Comparison of ENCODE assay signal across 27 cellular contexts in the genomic region with DNA sequence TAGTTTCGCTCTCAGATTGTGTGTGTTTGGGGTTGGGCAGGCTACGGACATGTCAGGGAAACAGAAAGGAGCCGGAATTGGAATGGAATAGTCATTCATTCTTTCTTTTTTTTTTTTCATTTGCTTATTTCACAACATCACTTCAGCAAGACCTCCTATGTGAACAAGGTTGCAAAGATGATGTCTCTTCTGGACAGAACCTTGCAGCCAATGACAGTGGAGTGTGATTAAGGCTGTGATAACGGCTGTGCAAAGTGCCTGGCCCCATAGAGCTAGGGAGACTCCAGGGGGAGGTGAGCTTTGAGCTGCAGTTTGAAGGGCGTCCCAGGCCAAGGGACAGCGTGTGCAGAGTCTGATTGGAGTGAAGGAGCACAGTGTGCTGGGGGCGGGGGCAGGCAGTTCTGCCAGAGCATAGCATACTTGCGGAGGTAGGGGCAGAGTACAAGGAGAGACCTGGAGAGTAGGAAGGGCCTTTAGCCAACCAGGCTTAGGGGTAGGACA. TPM values are rescaled to one million over a fixed set of nuclear protein-coding genes. Genes with fewer than 3 reads are reported as not detected.
DNase-seq lines count a peak whose midpoint lies in the region; ATAC-seq, FAIRE-seq and TF ChIP-seq lines count a peak whose summit lies in the region.
"Had no signal": no experiment of that assay in that cellular context is flagged by ENCODE, and none has a peak within 500 bp of the region (broad histone marks: within the 10 kb centered on the region; RNA-seq: fewer than 3 reads in every experiment).

No MANE protein-coding gene starts in this region.

- POLR2A ChIA-PET in K562 (lab: Yijun Ruan, JAX) = interaction anchor here (0.7 to 15.6 kb wide), 9 partner anchors 13 to 163 kb away, joined by 3 to 253 read pairs (median 4); partner anchors contain the start of genes MALAT1 and NEAT1

- H3K9ac ChIP-seq in K562 (ENCODE audit: insufficient read depth in 1 of 2, low read depth in 2 of 2, low read length in 2 of 2) = peak overlapping the region; percentile 37 to 83; a peak in 3 of 4 replicates

- H3K79me2 ChIP-seq in K562 (ENCODE audit: control insufficient read depth, insufficient read depth, low read length) = no peaks in the 10 kb centered on the region
- H3K79me2 ChIP-seq in hepatocyte = no peaks in the 10 kb centered on the region

- CTCF ChIA-PET in K562 (lab: Yijun Ruan, JAX; ENCODE audit: low intra/inter-chr PET ratio) = no interaction called here

- H3K9me3 ChIP-seq in K562 (replicated peaks; ENCODE audit: control insufficient read depth, insufficient read depth, low read depth, low read length) (no peaks in the 10 kb centered on the region), hepatocyte (ENCODE audit: low read depth) (no peaks in the 10 kb centered on the region), testis (no peaks in the 10 kb centered on the region), psoas muscle (no peaks in the 10 kb centered on the region), vagina (no peaks in the 10 kb centered on the region)
- H3K9me3 ChIP-seq: thoracic aorta had no signal

- intact Hi-C loops in K562 (cut with micrococcal nuclease) = no loop called here
- intact Hi-C loops in testis (cut with DNase I; ENCODE audit: low total_unique reads) = no loop called here
- intact Hi-C loops in psoas muscle (cut with DNase I) = loop anchor here in 1 of 2 donors (5.0 kb wide), 1 partner anchor 164 kb away; no protein-coding TSS in a partner anchor
- intact Hi-C loops in vagina (cut with DNase I) = no loop called here

- BruUV-seq in K562 (replicated peaks; lab: Mats Ljungman, UMichigan) = no TSS peak

- peak overlapping the region; percentile 38; the same call in 1 of the 2 replicates for H3K4me2 ChIP-seq in K562 (ENCODE audit: insufficient read depth, low read length)
- peak overlapping the region; percentile 59 for H3K4me2 ChIP-seq in hepatocyte

- in situ Hi-C loops in K562 (cut with MboI) = no loop called here

- no peaks in the 10 kb centered on the region for H3K36me3 ChIP-seq in K562 (ENCODE audit: control insufficient read depth, insufficient read depth, low read length)
- no peaks in the 10 kb centered on the region for H3K36me3 ChIP-seq in hepatocyte (replicated peaks; ENCODE audit: insufficient read depth, low read depth)
- H3K36me3 ChIP-seq in testis (ENCODE audit: low read depth, missing control alignments) = no peaks in the 10 kb centered on the region
- H3K36me3 ChIP-seq in psoas muscle (ENCODE audit: insufficient read depth in 1 of 2, low read depth in 1 of 2) = peaks cover 0 to 6% of the 10 kb centered on the region in 2 donors
- H3K36me3 ChIP-seq in vagina = no peaks in the 10 kb centered on the region
- H3K36me3 ChIP-seq: thoracic aorta had no signal

- H2AFZ ChIP-seq in K562 (ENCODE audit: low read depth, low read length) (peak overlapping the region; percentile 16; the same call in 1 of the 2 replicates), hepatocyte (no peak overlapping the region)

- no peaks in the 10 kb centered on the region for H3K9me2 ChIP-seq in hepatocyte (replicated peaks; ENCODE audit: insufficient read depth)

- no peak for TF ChIP-seq EP300 in K562 (IDR thresholded peaks at IDR 0.05; ENCODE audit: low read length)

- TF ChIP-seq POLR2A in K562 (conservative IDR thresholded peaks at IDR 0.05) (no peak), testis (IDR thresholded peaks at IDR 0.05) (no peak), vagina (IDR thresholded peaks at IDR 0.05) (no peak)

- H3K27ac ChIP-seq in K562 (ENCODE audit: extremely low read depth, low read depth, low read length) = no peak overlapping the region
- H3K27ac ChIP-seq in hepatocyte = peak overlapping the region; percentile 87
- H3K27ac ChIP-seq in testis = no peak overlapping the region
- no peak overlapping the region for H3K27ac ChIP-seq in psoas muscle
- no peak overlapping the region for H3K27ac ChIP-seq in vagina
- H3K27ac ChIP-seq: cardiac muscle cell, thoracic aorta had no signal

- DNase-seq in HuH-7.5 (ENCODE audit: low spot score) (peak; percentile 40), K562 (ENCODE audit: extremely low read depth in 1 of 4, low spot score in 3 of 4) (peak; percentile 60 to 74 (median 64)), hepatocyte (ENCODE audit: low spot score) (peak; percentile 85), testis (peak; percentile 64), psoas muscle (no peak), vagina (ENCODE audit: extremely low spot score in 2 of 2) (no peak)
- DNase-seq in activated CD8-positive, alpha-beta memory T cell treated with anti-CD3 and anti-CD28 coated beads, Interleukin-2, amount 50 U/mL, for 48 hours = no peak
- DNase-seq: activated CD4-positive, alpha-beta T cell treated with anti-CD3 and anti-CD28 coated beads for 36 hours; activated naive CD4-positive, alpha-beta T cell treated with anti-CD3 and anti-CD28 coated beads, Interleukin-2, amount 10 ng/mL, durations not matched to agents 7 days and 5 days; activated T-cell treated with anti-CD3 and anti-CD28 coated beads, Interleukin-2, amount 50 U/mL, for 4 hours; C1 segment of cervical spinal cord; cortex of kidney; HCEC 1CT; KG1; naive thymus-derived CD8-positive, alpha-beta T cell; NCI-H187; NCI-H524 treated with DMSO at 0.1 percent for 48 hours; NK-92 treated with Interleukin-12 subunit alpha and Interleukin-12 subunit beta, amount 100 ng/mL, for 24 hours; stimulated activated CD4-positive, alpha-beta T cell treated with anti-CD3 and anti-CD28 coated beads, Interleukin-12 subunit alpha, Interleukin-12 subunit beta, amount 100 ng/mL, for 4 hours; stimulated activated naive CD4-positive, alpha-beta T cell treated with Interleukin-2 at 50 U/mL for 16 hours had no signal

- H3K4me3 ChIP-seq in K562 (no peak overlapping the region), hepatocyte (no peak overlapping the region), testis (no peak overlapping the region), psoas muscle (no peak overlapping the region), vagina (no peak overlapping the region)
- H3K4me3 ChIP-seq: cardiac muscle cell, GM12878, thoracic aorta had no signal

- H3K4me1 ChIP-seq in K562 (replicated peaks in 1 of 2; ENCODE audit: control insufficient read depth in 2 of 2, insufficient read depth in 2 of 2, low read length in 2 of 2) = peaks cover 34 to 59% of the 10 kb centered on the region in 2 experiments
- peaks cover 7% of the 10 kb centered on the region for H3K4me1 ChIP-seq in hepatocyte (ENCODE audit: insufficient read depth)
- H3K4me1 ChIP-seq in testis = peaks cover 30% of the 10 kb centered on the region
- H3K4me1 ChIP-seq in psoas muscle = peaks cover 31% of the 10 kb centered on the region
- peaks cover 26% of the 10 kb centered on the region for H3K4me1 ChIP-seq in vagina

- H3K9me1 ChIP-seq in K562 (ENCODE audit: control insufficient read depth, insufficient read depth, low read length) = no peaks in the 10 kb centered on the region

- peaks cover 6% of the 10 kb centered on the region; the same call in 1 of the 2 replicates for H4K20me1 ChIP-seq in K562 (replicated peaks; ENCODE audit: control insufficient read depth, insufficient read depth, low read length)
- H4K20me1 ChIP-seq in hepatocyte (ENCODE audit: insufficient read depth, poor library complexity, severe bottlenecking) = peaks cover 4% of the 10 kb centered on the region

- TF ChIP-seq RAD21 in K562 (CRISPR knock-in tag; conservative IDR thresholded peaks at IDR 0.05 in 1 of 2, IDR thresholded peaks at IDR 0.05 in 1 of 2) = no peak

- FAIRE-seq in K562 (lab: Jason Lieb, UNC) = peak; percentile 29
- FAIRE-seq: endometrium, GM12878, TTC549 had no signal

- TF ChIP-seq CTCF in K562 (IDR thresholded peaks at IDR 0.05 in 2 of 3, conservative IDR thresholded peaks at IDR 0.05 in 1 of 3; ENCODE audit: insufficient read depth in 2 of 3, low read depth in 1 of 3, low read length in 3 of 3) (no peak), hepatocyte (IDR thresholded peaks at IDR 0.05; ENCODE audit: poor library complexity) (no peak), testis (IDR thresholded peaks at IDR 0.05) (no peak), psoas muscle (IDR thresholded peaks at IDR 0.05) (no peak), vagina (IDR thresholded peaks at IDR 0.05) (no peak)

- H3K27me3 ChIP-seq in K562 (ENCODE audit: control insufficient read depth in 2 of 2, insufficient read depth in 2 of 2, low read length in 2 of 2) = no peaks in the 10 kb centered on the region
- H3K27me3 ChIP-seq in hepatocyte = peaks cover 5% of the 10 kb centered on the region
- no peaks in the 10 kb centered on the region for H3K27me3 ChIP-seq in testis
- no peaks in the 10 kb centered on the region for H3K27me3 ChIP-seq in psoas muscle (ENCODE audit: insufficient read depth in 3 of 3, low read length in 2 of 3)
- H3K27me3 ChIP-seq in vagina = no peaks in the 10 kb centered on the region

- WGBS in K562 (ENCODE audit: insufficient coverage, low coverage, missing lambda C conversion rate) = 11% methylated on average over 8 of the region's 8 CpGs
- WGBS in hepatocyte (ENCODE audit: low lambda C conversion rate, missing lambda C conversion rate) = 53% methylated on average over 8 of the region's 8 CpGs
- 36 to 39% methylated on average over 8 of the region's 8 CpGs for WGBS in testis, 2 donors
- WGBS in psoas muscle, 3 donors = 67 to 93% (median 87%) methylated on average over 8 of the region's 8 CpGs

- ATAC-seq in K562 (peak; percentile 54), GM18511 (IDR thresholded peaks at IDR 0.05; ENCODE audit: unreplicated experiment) (no peak), psoas muscle (no peak)
- ATAC-seq: activated CD4-positive, alpha-beta T cell treated with anti-CD3 and anti-CD28 coated beads for 36 hours; activated T-cell treated with anti-CD3 and anti-CD28 coated beads, Interleukin-2, amount 50 U/mL, for 4 hours; GM12878; naive thymus-derived CD8-positive, alpha-beta T cell had no signal

RNA-seq across cellular contexts. Expression of gene TIGD3, which starts 3.4 kb away (rescaled TPM):
- 0.79 and 1.5 TPM in 2 replicates for total RNA-seq in K562 (2011; cell fraction: chromatin; rRNA removed; ENCODE audit: low replicate concordance)
- total RNA-seq in K562 (2011; cell fraction: nucleolus; rRNA removed) = 1.4 and 1.5 TPM in 2 replicates
- total RNA-seq in K562 (2011; cell fraction: nucleoplasm; rRNA removed) = 0.38 and 0.95 TPM in 2 replicates
- total RNA-seq in K562 (2014; rRNA removed) (1.3 and 2.1 TPM in 2 replicates), K562 (2014; rRNA removed; fragmentation: Illumina TruSeq; extraction: Trizol) (0.29 and 0.44 TPM in 2 replicates), K562 (2015; rRNA removed; fragmentation: Illumina TruSeq; extraction: Trizol) (0.65 and 0.75 TPM in 2 replicates), K562 (2021) (0.81 and 1.3 TPM in 2 replicates), hepatocyte (1.7 and 1.8 TPM in 2 replicates), testis (1 to 10 TPM; 5.3 to 7.6 TPM), psoas muscle (under 1 TPM in 1 of 4 donors, not detected in 3; 0.25 TPM), vagina (not detected)
- polyA plus RNA-seq in K562 (2011; rRNA removed) (0.39 and 0.56 TPM in 2 replicates), K562 (2014; fragmentation: Illumina TruSeq; extraction: Trizol) (0.49 and 0.64 TPM in 2 replicates), K562 (2014; fragmentation: Nextera tagmentation; extraction: Ambion mirVana) (under 1 TPM; 0.06 to 0.08 TPM), K562 (2014; rRNA removed) (0.61 and 0.98 TPM in 2 replicates), hepatocyte (1.6 and 2.0 TPM in 2 replicates), testis (ENCODE audit: insufficient read depth, low read depth, low replicate concordance) (7.1 TPM), psoas muscle (under 1 TPM; 0.05 to 0.09 (median 0.08) TPM)
- polyA plus RNA-seq in K562 (2011; cell fraction: cytosol; rRNA removed) = 0.53 and 1.1 TPM in 2 replicates
- polyA plus RNA-seq in K562 (2011; cell fraction: nucleus; rRNA removed) = 0.79 and 1.1 TPM in 2 replicates
- 1.0 and 1.8 TPM in 2 replicates for polyA plus RNA-seq in K562 (2012)
- 0.12 and 0.25 TPM in 2 replicates for polyA minus RNA-seq in K562 (2011; rRNA and poly(A)+ RNA removed)
- polyA minus RNA-seq in K562 (2011; cell fraction: cytosol; rRNA and poly(A)+ RNA removed) = 0.64 TPM in 1 of 2 replicates, not detected in the other
- polyA minus RNA-seq in K562 (2011; cell fraction: nucleus; rRNA and poly(A)+ RNA removed) = 0.67 and 0.81 TPM in 2 replicates
- total RNA-seq: osteoblast, thoracic aorta had no signal

RNA-seq across cellular contexts. Expression of gene DPF2, which starts 24.3 kb away (rescaled TPM):
- total RNA-seq in K562 (2011; cell fraction: chromatin; rRNA removed; ENCODE audit: low replicate concordance) = 75.3 and 142 TPM in 2 replicates
- 65.5 and 74.9 TPM in 2 replicates for total RNA-seq in K562 (2011; cell fraction: nucleolus; rRNA removed)
- total RNA-seq in K562 (2011; cell fraction: nucleoplasm; rRNA removed) = 76.9 and 80.5 TPM in 2 replicates
- total RNA-seq in K562 (2014; rRNA removed) = 34.4 and 44.0 TPM in 2 replicates
- total RNA-seq in K562 (2014; rRNA removed; fragmentation: Illumina TruSeq; extraction: Trizol) = 28.1 and 29.3 TPM in 2 replicates
- total RNA-seq in K562 (2015; rRNA removed; fragmentation: Illumina TruSeq; extraction: Trizol) = 41.0 and 41.1 TPM in 2 replicates
- 74.6 and 76.3 TPM in 2 replicates for total RNA-seq in K562 (2021)
- polyA plus RNA-seq in K562 (2011; rRNA removed) = 29.7 and 40.3 TPM in 2 replicates
- 44.3 and 45.4 TPM in 2 replicates for polyA plus RNA-seq in K562 (2011; cell fraction: cytosol; rRNA removed)
- 64.8 and 70.4 TPM in 2 replicates for polyA plus RNA-seq in K562 (2011; cell fraction: nucleus; rRNA removed)
- polyA plus RNA-seq in K562 (2012) = 54.9 and 55.8 TPM in 2 replicates
- 65.0 and 81.7 TPM in 2 replicates for polyA plus RNA-seq in K562 (2014; fragmentation: Illumina TruSeq; extraction: Trizol)
- polyA plus RNA-seq in K562 (2014; fragmentation: Nextera tagmentation; extraction: Ambion mirVana) = 10 to 100 TPM; 15.6 to 33.2 TPM
- 33.2 and 35.6 TPM in 2 replicates for polyA plus RNA-seq in K562 (2014; rRNA removed)
- 31.7 and 32.1 TPM in 2 replicates for polyA minus RNA-seq in K562 (2011; rRNA and poly(A)+ RNA removed)
- 25.4 and 35.7 TPM in 2 replicates for polyA minus RNA-seq in K562 (2011; cell fraction: cytosol; rRNA and poly(A)+ RNA removed)
- 21.1 and 35.7 TPM in 2 replicates for polyA minus RNA-seq in K562 (2011; cell fraction: nucleus; rRNA and poly(A)+ RNA removed)
- total RNA-seq in hepatocyte = 26.8 and 28.4 TPM in 2 replicates
- polyA plus RNA-seq in hepatocyte = 50.0 and 51.6 TPM in 2 replicates
- total RNA-seq in testis = 10 to 100 TPM; 86.8 to 91.2 TPM
- polyA plus RNA-seq in testis (ENCODE audit: insufficient read depth, low read depth, low replicate concordance) = 94.5 TPM
- 10 to 100 TPM; 26.5 to 43.8 (median 40.6) TPM for total RNA-seq in psoas muscle
- 10 to 100 TPM; 24.8 to 39.2 (median 29.7) TPM for polyA plus RNA-seq in psoas muscle
- total RNA-seq in vagina = 33.1 TPM

RNA-seq across cellular contexts. Expression of gene SLC25A45, which starts 24.5 kb away (rescaled TPM):
- total RNA-seq in K562 (2011; cell fraction: chromatin; rRNA removed; ENCODE audit: low replicate concordance) = 2.5 and 2.9 TPM in 2 replicates
- total RNA-seq in K562 (2011; cell fraction: nucleolus; rRNA removed) = 2.7 and 3.6 TPM in 2 replicates
- total RNA-seq in K562 (2011; cell fraction: nucleoplasm; rRNA removed) = 2.3 and 2.7 TPM in 2 replicates
- total RNA-seq in K562 (2014; rRNA removed) (0.82 and 2.3 TPM in 2 replicates), K562 (2014; rRNA removed; fragmentation: Illumina TruSeq; extraction: Trizol) (0.55 and 0.57 TPM in 2 replicates), K562 (2015; rRNA removed; fragmentation: Illumina TruSeq; extraction: Trizol) (0.40 and 0.45 TPM in 2 replicates), K562 (2021) (0.92 and 2.2 TPM in 2 replicates), hepatocyte (4.9 and 8.8 TPM in 2 replicates), testis (10 to 100 TPM; 10.1 to 10.6 TPM), psoas muscle (1 to 10 TPM; 5.7 to 8.8 (median 7.2) TPM), vagina (2.2 TPM)
- polyA plus RNA-seq in K562 (2011; rRNA removed) (0.61 and 0.81 TPM in 2 replicates), K562 (2014; fragmentation: Illumina TruSeq; extraction: Trizol) (0.51 and 0.68 TPM in 2 replicates), K562 (2014; fragmentation: Nextera tagmentation; extraction: Ambion mirVana) (under 1 TPM; 0.15 to 0.34 TPM), K562 (2014; rRNA removed) (0.93 and 1.1 TPM in 2 replicates), hepatocyte (13.9 and 20.3 TPM in 2 replicates), testis (ENCODE audit: insufficient read depth, low read depth, low replicate concordance) (8.0 TPM), psoas muscle (10 to 100 TPM in 1 of 3 donors, 1 to 10 TPM in 2; 3.7 to 18.5 (median 6.1) TPM)
- polyA plus RNA-seq in K562 (2011; cell fraction: cytosol; rRNA removed) = 0.49 and 0.85 TPM in 2 replicates
- polyA plus RNA-seq in K562 (2011; cell fraction: nucleus; rRNA removed) = 1.2 and 3.9 TPM in 2 replicates
- 1.3 and 1.4 TPM in 2 replicates for polyA plus RNA-seq in K562 (2012)
- polyA minus RNA-seq in K562 (2011; rRNA and poly(A)+ RNA removed) = 0.35 and 0.42 TPM in 2 replicates
- 0.76 and 0.91 TPM in 2 replicates for polyA minus RNA-seq in K562 (2011; cell fraction: cytosol; rRNA and poly(A)+ RNA removed)
- polyA minus RNA-seq in K562 (2011; cell fraction: nucleus; rRNA and poly(A)+ RNA removed) = 0.40 and 0.56 TPM in 2 replicates

RNA-seq across cellular contexts. Expression of gene FRMD8, which starts 28.5 kb away (rescaled TPM):
- 28.5 and 83.6 TPM in 2 replicates for total RNA-seq in K562 (2011; cell fraction: chromatin; rRNA removed; ENCODE audit: low replicate concordance)
- total RNA-seq in K562 (2011; cell fraction: nucleolus; rRNA removed) = 89.6 and 96.9 TPM in 2 replicates
- total RNA-seq in K562 (2011; cell fraction: nucleoplasm; rRNA removed) = 32.8 and 36.5 TPM in 2 replicates
- 34.6 and 46.5 TPM in 2 replicates for total RNA-seq in K562 (2014; rRNA removed)
- 6.2 and 8.6 TPM in 2 replicates for total RNA-seq in K562 (2014; rRNA removed; fragmentation: Illumina TruSeq; extraction: Trizol)
- 15.0 and 15.8 TPM in 2 replicates for total RNA-seq in K562 (2015; rRNA removed; fragmentation: Illumina TruSeq; extraction: Trizol)
- 44.2 and 54.5 TPM in 2 replicates for total RNA-seq in K562 (2021)
- 16.0 and 19.9 TPM in 2 replicates for polyA plus RNA-seq in K562 (2011; rRNA removed)
- 24.0 and 43.0 TPM in 2 replicates for polyA plus RNA-seq in K562 (2011; cell fraction: cytosol; rRNA removed)
- polyA plus RNA-seq in K562 (2011; cell fraction: nucleus; rRNA removed) = 25.1 and 46.6 TPM in 2 replicates
- 21.4 and 22.5 TPM in 2 replicates for polyA plus RNA-seq in K562 (2012)
- polyA plus RNA-seq in K562 (2014; fragmentation: Illumina TruSeq; extraction: Trizol) = 12.0 and 19.4 TPM in 2 replicates
- polyA plus RNA-seq in K562 (2014; fragmentation: Nextera tagmentation; extraction: Ambion mirVana) = 1 to 10 TPM; 4.5 to 5.0 TPM
- 33.4 and 41.7 TPM in 2 replicates for polyA plus RNA-seq in K562 (2014; rRNA removed)
- polyA minus RNA-seq in K562 (2011; rRNA and poly(A)+ RNA removed) = 8.4 and 13.5 TPM in 2 replicates
- polyA minus RNA-seq in K562 (2011; cell fraction: cytosol; rRNA and poly(A)+ RNA removed) = 21.0 and 21.1 TPM in 2 replicates
- polyA minus RNA-seq in K562 (2011; cell fraction: nucleus; rRNA and poly(A)+ RNA removed) = 28.1 and 34.6 TPM in 2 replicates
- 20.8 and 25.7 TPM in 2 replicates for total RNA-seq in hepatocyte
- 22.2 and 31.0 TPM in 2 replicates for polyA plus RNA-seq in hepatocyte
- 100 to 1,000 TPM in 1 of 2 donors, 10 to 100 TPM in 1; 92.5 to 118 TPM for total RNA-seq in testis
- polyA plus RNA-seq in testis (ENCODE audit: insufficient read depth, low read depth, low replicate concordance) = 31.4 TPM
- 10 to 100 TPM in 3 of 4 donors, 1 to 10 TPM in 1; 7.4 to 27.7 (median 13.9) TPM for total RNA-seq in psoas muscle
- 10 to 100 TPM; 10.6 to 20.8 (median 12.9) TPM for polyA plus RNA-seq in psoas muscle
- 53.3 TPM for total RNA-seq in vagina

RNA-seq across cellular contexts. Expression of gene CDC42EP2, which starts 43.2 kb away (rescaled TPM):
- 5.1 and 29.5 TPM in 2 replicates for total RNA-seq in K562 (2011; cell fraction: chromatin; rRNA removed; ENCODE audit: low replicate concordance)
- 17.6 and 26.3 TPM in 2 replicates for total RNA-seq in K562 (2011; cell fraction: nucleolus; rRNA removed)
- 11.7 and 13.1 TPM in 2 replicates for total RNA-seq in K562 (2011; cell fraction: nucleoplasm; rRNA removed)
- total RNA-seq in K562 (2014; rRNA removed) (0.54 and 2.6 TPM in 2 replicates), K562 (2014; rRNA removed; fragmentation: Illumina TruSeq; extraction: Trizol) (0.29 TPM in 1 of 2 replicates, not detected in the other), K562 (2015; rRNA removed; fragmentation: Illumina TruSeq; extraction: Trizol) (0.79 and 1.3 TPM in 2 replicates), K562 (2021) (2.1 and 3.5 TPM in 2 replicates), hepatocyte (19.5 and 21.7 TPM in 2 replicates), testis (1 to 10 TPM; 3.5 to 4.4 TPM), psoas muscle (1 to 10 TPM; 4.9 to 7.3 (median 6.8) TPM), vagina (27.7 TPM)
- polyA plus RNA-seq in K562 (2011; rRNA removed) (0.45 and 1.9 TPM in 2 replicates), K562 (2014; fragmentation: Illumina TruSeq; extraction: Trizol) (2.9 and 5.4 TPM in 2 replicates), K562 (2014; fragmentation: Nextera tagmentation; extraction: Ambion mirVana) (under 1 TPM; 0.27 to 0.52 TPM), K562 (2014; rRNA removed) (1.1 and 1.5 TPM in 2 replicates), hepatocyte (31.2 and 35.0 TPM in 2 replicates), testis (ENCODE audit: insufficient read depth, low read depth, low replicate concordance) (5.1 TPM), psoas muscle (1 to 10 TPM; 2.7 to 5.9 (median 3.3) TPM)
- polyA plus RNA-seq in K562 (2011; cell fraction: cytosol; rRNA removed) = 0.68 and 3.8 TPM in 2 replicates
- polyA plus RNA-seq in K562 (2011; cell fraction: nucleus; rRNA removed) = 3.4 and 6.9 TPM in 2 replicates
- 2.2 and 4.8 TPM in 2 replicates for polyA plus RNA-seq in K562 (2012)
- 0.53 and 1.1 TPM in 2 replicates for polyA minus RNA-seq in K562 (2011; rRNA and poly(A)+ RNA removed)
- polyA minus RNA-seq in K562 (2011; cell fraction: cytosol; rRNA and poly(A)+ RNA removed) = 1.3 and 2.0 TPM in 2 replicates
- 3.1 and 5.8 TPM in 2 replicates for polyA minus RNA-seq in K562 (2011; cell fraction: nucleus; rRNA and poly(A)+ RNA removed)
- polyA plus RNA-seq: naive thymus-derived CD8-positive, alpha-beta T cell had no signal

Comparison
In these comparisons a context has a peak if more than half of its experiments do, and no peak if none do; other contexts are left out.
1. DNase-seq: peak in HuH-7.5 (single experiment), K562 (4 of 4), hepatocyte (single experiment) and testis (single experiment); none in activated CD8-positive, alpha-beta memory T cell treated with anti-CD3 and anti-CD28 coated beads, Interleukin-2, amount 50 U/mL, for 48 hours (single experiment), psoas muscle (0 of 2) and vagina (0 of 2).